21 cellular contexts compared by ENCODE assay signal in the genomic region with DNA sequence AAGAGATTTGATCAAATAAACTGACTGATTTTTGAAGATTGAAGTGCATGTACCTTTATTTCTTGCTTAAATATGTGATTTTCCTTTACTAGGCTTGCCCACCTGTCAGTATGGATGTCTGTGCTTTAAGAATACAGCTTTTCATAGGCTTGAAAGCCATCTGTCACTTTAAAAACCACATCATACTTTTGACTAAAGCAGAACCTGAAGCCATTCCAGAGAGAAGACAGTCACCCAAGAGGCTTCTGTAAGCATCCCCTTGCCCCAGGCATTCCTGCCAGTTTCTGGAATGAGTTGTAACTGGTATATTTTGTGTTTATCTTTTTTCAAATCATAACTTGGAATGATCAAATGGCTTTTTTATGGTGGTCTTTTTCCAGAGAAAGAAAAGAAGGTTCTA. TPM values are rescaled to one million over a fixed set of nuclear protein-coding genes. Genes with fewer than 3 reads are reported as not detected.
DNase-seq lines count a peak whose midpoint lies in the region; ATAC-seq and TF ChIP-seq lines count a peak whose summit lies in the region.
"Had no signal": no experiment of that assay in that cellular context is flagged by ENCODE, and none has a peak within 500 bp of the region (broad histone marks: within the 10 kb centered on the region; RNA-seq: fewer than 3 reads in every experiment).

No MANE protein-coding gene starts in this region.

- no peaks in the 10 kb centered on the region for H3K27me3 ChIP-seq in BE2C
- H3K27me3 ChIP-seq in CD4-positive, alpha-beta memory T cell (ENCODE audit: insufficient read depth, low read length) = no peaks in the 10 kb centered on the region

- H3K4me1 ChIP-seq in BE2C = peaks cover 22% of the 10 kb centered on the region
- no peaks in the 10 kb centered on the region for H3K4me1 ChIP-seq in CD4-positive, alpha-beta memory T cell (ENCODE audit: insufficient read depth, low read length)
- H3K4me1 ChIP-seq: Caco-2 had no signal

- H3K9me3 Mint-ChIP-seq in CD4-positive, alpha-beta memory T cell = no peaks in the 10 kb centered on the region
- no peaks in the 10 kb centered on the region for H3K9me3 Mint-ChIP-seq in immature natural killer cell

- H3K27ac Mint-ChIP-seq in CD4-positive, alpha-beta memory T cell = peak overlapping the region in 4 of 7 donors; percentile 1 to 65 (median 14)
- peak overlapping the region in 4 of 6 donors; percentile 0 to 60 (median 28) for H3K27ac Mint-ChIP-seq in immature natural killer cell

- CTCF ChIA-PET in CD4-positive, alpha-beta memory T cell (lab: Charles Lee; ENCODE audit: partially characterized antibody) = no interaction called here

- no peaks in the 10 kb centered on the region for H3K27me3 Mint-ChIP-seq in CD4-positive, alpha-beta memory T cell
- peaks cover 2 to 4% (median 2%) of the 10 kb centered on the region in 3 donors for H3K27me3 Mint-ChIP-seq in immature natural killer cell (ENCODE audit: low read depth in 3 of 3)

- H3K36me3 Mint-ChIP-seq in CD4-positive, alpha-beta memory T cell = peaks cover 46 to 66% of the 10 kb centered on the region in 2 donors
- H3K36me3 Mint-ChIP-seq in immature natural killer cell = peaks cover 12 to 49% (median 36%) of the 10 kb centered on the region in 3 donors

- H3K4me3 ChIP-seq in BE2C (ENCODE audit: low read depth, low read length) = no peak overlapping the region
- no peak overlapping the region for H3K4me3 ChIP-seq in CD4-positive, alpha-beta memory T cell (ENCODE audit: low read length in 2 of 2)
- H3K4me3 ChIP-seq: SK-N-MC had no signal

- H3K36me3 ChIP-seq in BE2C = peaks cover 5% of the 10 kb centered on the region; the same call in 1 of the 2 replicates
- H3K36me3 ChIP-seq in CD4-positive, alpha-beta memory T cell (ENCODE audit: insufficient read depth, low read length) = peaks cover 13% of the 10 kb centered on the region

- no peak overlapping the region for H3K27ac ChIP-seq in CD4-positive, alpha-beta memory T cell (ENCODE audit: low read depth, low read length)
- H3K27ac ChIP-seq: SK-N-MC had no signal

- no peak overlapping the region for H3K4me3 Mint-ChIP-seq in CD4-positive, alpha-beta memory T cell
- H3K4me3 Mint-ChIP-seq in immature natural killer cell = no peak overlapping the region

- H3K9me3 ChIP-seq in BE2C = no peaks in the 10 kb centered on the region
- H3K9me3 ChIP-seq in CD4-positive, alpha-beta memory T cell (ENCODE audit: control insufficient read depth in 1 of 2, low read length in 2 of 2) = no peaks in the 10 kb centered on the region
- H3K9me3 ChIP-seq: Caco-2 had no signal

- peak; percentile 31 for DNase-seq in BE2C
- DNase-seq in CD4-positive, alpha-beta memory T cell = no peak
- peak; percentile 63 for DNase-seq in M059J (ENCODE audit: low read depth)
- DNase-seq in immature natural killer cell = no peak
- no peak for DNase-seq in superior temporal gyrus (ENCODE audit: extremely low spot score)
- DNase-seq in T-helper 9 cell = no peak
- DNase-seq in CD1c-positive myeloid dendritic cell (ENCODE audit: extremely low spot score) = no peak
- DNase-seq: ACHN, Caco-2, GDM1, GOT3, MV-4-11, NCI-H1417 treated with DMSO at 0.1 percent for 48 hours, NCI-H2029, NCI-H226, NCI-H69, PC-3, T-helper 1 cell had no signal

- intact Hi-C loops in CD4-positive, alpha-beta memory T cell (cut with micrococcal nuclease) = no loop called here

- H3K4me1 Mint-ChIP-seq in CD4-positive, alpha-beta memory T cell = peaks cover 0 to 16% (median 11%) of the 10 kb centered on the region in 4 donors
- H3K4me1 Mint-ChIP-seq in immature natural killer cell = peaks cover 24 to 29% of the 10 kb centered on the region in 2 donors

- ATAC-seq in HG02852 (IDR thresholded peaks at IDR 0.05; ENCODE audit: unreplicated experiment) = no peak
- ATAC-seq: PC-3, Right ventricle myocardium inferior had no signal

- no peak for TF ChIP-seq CTCF in BE2C (IDR thresholded peaks at IDR 0.05; ENCODE audit: low read depth, low read length)

- POLR2A ChIA-PET in CD4-positive, alpha-beta memory T cell (lab: Charles Lee; ENCODE audit: partially characterized antibody) = no interaction called here

RNA-seq across cellular contexts. Expression of a gene that starts 24.0 kb away (rescaled TPM):
- 2.9 TPM for polyA plus RNA-seq in BE2C (2012; ENCODE audit: insufficient read depth, insufficient read length, low read depth)
- 10 to 100 TPM; 32.5 to 33.0 TPM for total RNA-seq in CD4-positive, alpha-beta memory T cell
- 10 to 100 TPM; 29.5 to 45.1 TPM for polyA plus RNA-seq in CD4-positive, alpha-beta memory T cell
- 55.7 and 62.2 TPM in 2 replicates for total RNA-seq in M059J (2014; rRNA removed; shearing (Covaris generic))
- polyA plus RNA-seq in immature natural killer cell = 10 to 100 TPM; 45.7 to 69.7 (median 51.9) TPM

Comparison
In these comparisons a context has a peak if more than half of its experiments do, and no peak if none do; other contexts are left out.
1. DNase-seq: peak in BE2C (single experiment) and M059J (single experiment); none in CD4-positive, alpha-beta memory T cell (0 of 5), immature natural killer cell (0 of 3), superior temporal gyrus (single experiment), T-helper 9 cell (single experiment) and CD1c-positive myeloid dendritic cell (single experiment).